ENCODE assay signal across 8 cellular contexts in genomic region chr7:158973440-158973839, GRCh38.
DNase-seq lines count a peak whose midpoint lies in the region; ATAC-seq and TF ChIP-seq lines count a peak whose summit lies in the region.

No MANE protein-coding gene starts in this region.

- no peaks in the 10 kb centered on the region for H3K36me3 ChIP-seq in GM23248 (ENCODE audit: low read depth)

- H3F3A ChIP-seq in GM23248 (ENCODE audit: insufficient read depth), result 0 out of 2 replicates have a peak, but pooled peaks cover 3% of the 10 kb centered on the region

- WGBS in GM23248 (ENCODE audit: low coverage in 1 of 2, low lambda C conversion rate in 2 of 2, missing lambda C conversion rate in 2 of 2), 2 experiments, result 80 to 85% methylated on average over 33 to 43 of the region's 43 CpGs

- peaks cover 8% of the 10 kb centered on the region for H3K27me3 Mint-ChIP-seq in progenitor cell of endocrine pancreas

- no peaks in the 10 kb centered on the region for H3K27me3 ChIP-seq in GM23248 (replicated peaks; ENCODE audit: insufficient read depth)

- no peaks in the 10 kb centered on the region for H3K79me2 ChIP-seq in GM23248 (ENCODE audit: insufficient read depth)

- H3K4me3 Mint-ChIP-seq in progenitor cell of endocrine pancreas (ENCODE audit: low read depth), result no peak overlapping the region

- TF ChIP-seq CTCF in GM13976 (IDR thresholded peaks at IDR 0.05; ENCODE audit: borderline replicate concordance, control extremely low read depth, extremely low read depth, insufficient read depth, missing control alignments) (no peak), progenitor cell of endocrine pancreas (IDR thresholded peaks at IDR 0.05; ENCODE audit: unreplicated experiment) (peak; percentile 54)

- H3K27ac ChIP-seq in GM23248, result no peak overlapping the region

- ATAC-seq in GM21447 (IDR thresholded peaks at IDR 0.05; ENCODE audit: unreplicated experiment), result no peak
- no peak for ATAC-seq in GM18907 (IDR thresholded peaks at IDR 0.05; ENCODE audit: unreplicated experiment)

- H3K36me3 Mint-ChIP-seq in progenitor cell of endocrine pancreas (ENCODE audit: insufficient read depth), result no peaks in the 10 kb centered on the region

- DNase-seq in GM13976 (ENCODE audit: low spot score) (peak; percentile 78), T-helper 2 cell (peak in 3 of 5 experiments; percentile 34 to 76 (median 47)), dermis blood vessel endothelial cell (peak; percentile 31), progenitor cell of endocrine pancreas (ENCODE audit: low spot score, unreplicated experiment) (no peak), GM23248 (no peak), NCI-H748 (lab: John Stamatoyannopoulos, UW; ENCODE audit: unreplicated experiment) (no peak)

- H2AFZ ChIP-seq in GM23248, result no peak overlapping the region

- H3K4me2 ChIP-seq in GM23248 (ENCODE audit: unreplicated experiment), result no peak overlapping the region

- no peak overlapping the region for H3K27ac Mint-ChIP-seq in progenitor cell of endocrine pancreas

- H3K9me2 ChIP-seq in GM23248 (ENCODE audit: insufficient read depth), result no peaks in the 10 kb centered on the region

- in situ Hi-C loops in GM13976 (cut with MboI; ENCODE audit: low sequenced_read_pairs, unreplicated experiment), result no loop called here
- in situ Hi-C loops in GM23248 (cut with MboI), result no loop called here

- peaks cover 19% of the 10 kb centered on the region for H3K9me3 Mint-ChIP-seq in progenitor cell of endocrine pancreas (ENCODE audit: low read depth)

- no peak overlapping the region for H3K4me3 ChIP-seq in GM23248

- no peaks in the 10 kb centered on the region for H4K20me1 ChIP-seq in GM23248 (ENCODE audit: insufficient read depth)

- H3K9me3 ChIP-seq in GM23248 (ENCODE audit: low read depth), result no peaks in the 10 kb centered on the region

- no peak overlapping the region for H3K9ac ChIP-seq in GM23248

- H3K4me1 ChIP-seq in GM23248 (ENCODE audit: insufficient read depth), result no peaks in the 10 kb centered on the region

- H3K4me1 Mint-ChIP-seq in progenitor cell of endocrine pancreas (ENCODE audit: low read depth), result peaks cover 2% of the 10 kb centered on the region

Comparison
In these comparisons a context has a peak if more than half of its experiments do, and no peak if none do; other contexts are left out.
1. DNase-seq: peak in GM13976 (single experiment), T-helper 2 cell (3 of 5) and dermis blood vessel endothelial cell (single experiment); none in progenitor cell of endocrine pancreas (single experiment), GM23248 (single experiment) and NCI-H748 (single experiment).